In the genomic region with DNA sequence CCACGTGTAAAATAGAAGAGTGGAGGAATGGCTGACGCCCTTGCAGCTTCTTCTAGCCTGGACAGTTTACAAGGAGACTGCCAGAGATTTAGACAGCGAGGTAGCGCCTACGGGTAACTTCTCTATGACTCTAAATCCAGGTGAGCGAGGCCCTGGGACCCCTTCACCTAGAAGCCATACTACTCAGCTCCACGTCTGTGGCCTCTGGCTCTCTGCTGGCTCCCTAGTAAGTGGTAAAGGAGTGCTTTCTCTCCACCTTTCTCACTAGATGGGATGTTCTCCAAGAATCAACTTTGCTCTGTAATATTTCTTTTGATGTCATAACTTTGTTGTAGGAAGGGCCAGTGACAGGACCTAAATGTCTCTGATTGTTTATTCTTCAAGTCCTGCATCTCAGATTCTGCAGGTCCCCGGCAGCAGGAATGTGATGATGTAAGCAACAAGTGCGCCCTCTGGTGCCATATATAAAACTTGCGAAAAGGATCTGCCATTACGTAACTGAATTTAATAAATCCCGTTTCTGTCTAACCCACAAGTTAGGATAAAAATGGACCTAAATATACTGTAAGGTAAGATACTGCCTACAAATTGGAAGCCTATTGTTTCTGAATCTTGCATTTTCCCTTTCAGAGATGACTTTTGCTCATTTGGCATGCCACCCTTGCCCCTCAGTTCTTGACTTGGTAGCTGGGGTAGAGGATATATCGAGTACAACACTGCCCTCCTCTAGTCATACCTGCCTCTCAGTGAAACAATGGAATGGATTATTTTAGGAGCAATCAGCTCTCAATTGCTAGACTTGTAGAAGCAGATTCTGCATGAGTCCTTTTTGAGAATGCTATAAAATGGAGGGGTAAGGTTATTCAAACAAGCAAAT, we compare ENCODE assay signal across 8 cellular contexts. TPM values are rescaled to one million over a fixed set of nuclear protein-coding genes. Genes with fewer than 3 reads are reported as not detected.
A peak's percentile ranks its signal among the peaks of the same experiment; 100 is the strongest.
DNase-seq lines count a peak whose midpoint lies in the region; ATAC-seq and TF ChIP-seq lines count a peak whose summit lies in the region.

No MANE protein-coding gene starts in this region.

- H3K4me1 Mint-ChIP-seq in stimulated activated naive B cell treated with anti-CD40 and anti-IgM and Interleukin-4, amounts not matched to agents 10 μg/mL and 1 μg/mL and 100 μg/mL, for 72 hours: no peaks in the 10 kb centered on the region

- H3K4me3 Mint-ChIP-seq in stimulated activated naive B cell treated with anti-CD40 and anti-IgM and Interleukin-4, amounts not matched to agents 10 μg/mL and 1 μg/mL and 100 μg/mL, for 72 hours: no peak overlapping the region

- no peaks in the 10 kb centered on the region for H3K9me3 ChIP-seq in breast epithelium

- peaks cover 24 to 29% of the 10 kb centered on the region in 2 donors for H3K27me3 Mint-ChIP-seq in stimulated activated naive B cell treated with anti-CD40 and anti-IgM and Interleukin-4, amounts not matched to agents 10 μg/mL and 1 μg/mL and 100 μg/mL, for 72 hours

- peak; percentile 39 to 42 for ATAC-seq in stimulated activated naive B cell treated with anti-CD40 and anti-IgM and Interleukin-4, amounts not matched to agents 10 μg/mL and 1 μg/mL and 100 μg/mL, for 72 hours (replicated peaks)
- ATAC-seq in GM21360 (IDR thresholded peaks at IDR 0.05; ENCODE audit: unreplicated experiment): no peak

- no peaks in the 10 kb centered on the region for H3K4me1 ChIP-seq in breast epithelium

- H3K9me3 Mint-ChIP-seq in stimulated activated naive B cell treated with anti-CD40 and anti-IgM and Interleukin-4, amounts not matched to agents 10 μg/mL and 1 μg/mL and 100 μg/mL, for 72 hours: no peaks in the 10 kb centered on the region

- no peak overlapping the region for H3K4me3 ChIP-seq in breast epithelium

- peaks cover 0 to 4% of the 10 kb centered on the region in 2 donors for H3K27me3 ChIP-seq in breast epithelium

- peak; percentile 19 for DNase-seq in activated naive CD4-positive, alpha-beta T cell treated with Interleukin-2 at 50 U/mL for 16 hours
- DNase-seq in activated naive CD4-positive, alpha-beta T cell treated with anti-CD3 and anti-CD28 coated beads, Interleukin-2, amount 50 U/mL, for 16 hours: no peak
- DNase-seq in Kasumi-1 (lab: John Stamatoyannopoulos, UW) (peak; percentile 62 to 77), RPMI7951 (ENCODE audit: low read depth) (peak; percentile 60), breast epithelium (ENCODE audit: low spot score in 2 of 2) (peak in 1 of 2 donors; percentile 27), kidney glomerular epithelial cell (lab: John Stamatoyannopoulos, UW) (peak; percentile 53)
- DNase-seq in stimulated activated naive B cell treated with anti-CD40 and anti-IgM and Interleukin-4, amounts not matched to agents 10 μg/mL and 1 μg/mL and 100 μg/mL, for 72 hours: peak; percentile 6

- peak in 2 of 3 donors; percentile 22 to 48 for TF ChIP-seq CTCF in breast epithelium (IDR thresholded peaks at IDR 0.05)

- intact Hi-C loops in breast epithelium (cut with DNase I; ENCODE audit: low total_unique reads): no loop called here

- no peaks in the 10 kb centered on the region for H3K36me3 ChIP-seq in breast epithelium

- no peak overlapping the region for H3K27ac ChIP-seq in breast epithelium

- TF ChIP-seq POLR2A in breast epithelium (IDR thresholded peaks at IDR 0.05): no peak

- no peak overlapping the region for H3K27ac Mint-ChIP-seq in stimulated activated naive B cell treated with anti-CD40 and anti-IgM and Interleukin-4, amounts not matched to agents 10 μg/mL and 1 μg/mL and 100 μg/mL, for 72 hours

- H3K36me3 Mint-ChIP-seq in stimulated activated naive B cell treated with anti-CD40 and anti-IgM and Interleukin-4, amounts not matched to agents 10 μg/mL and 1 μg/mL and 100 μg/mL, for 72 hours: no peaks in the 10 kb centered on the region

RNA-seq across cellular contexts. Expression of a gene that starts 11.0 kb away (rescaled TPM):
- total RNA-seq in RPMI7951 (2014; rRNA removed; shearing (Covaris generic)): not detected in 2 replicates
- total RNA-seq in breast epithelium: 1 to 10 TPM in 2 of 3 donors, under 1 TPM in 1; 0.59 to 2.2 (median 1.3) TPM
